ENCODE assay signal across 12 cellular contexts in the genomic region with DNA sequence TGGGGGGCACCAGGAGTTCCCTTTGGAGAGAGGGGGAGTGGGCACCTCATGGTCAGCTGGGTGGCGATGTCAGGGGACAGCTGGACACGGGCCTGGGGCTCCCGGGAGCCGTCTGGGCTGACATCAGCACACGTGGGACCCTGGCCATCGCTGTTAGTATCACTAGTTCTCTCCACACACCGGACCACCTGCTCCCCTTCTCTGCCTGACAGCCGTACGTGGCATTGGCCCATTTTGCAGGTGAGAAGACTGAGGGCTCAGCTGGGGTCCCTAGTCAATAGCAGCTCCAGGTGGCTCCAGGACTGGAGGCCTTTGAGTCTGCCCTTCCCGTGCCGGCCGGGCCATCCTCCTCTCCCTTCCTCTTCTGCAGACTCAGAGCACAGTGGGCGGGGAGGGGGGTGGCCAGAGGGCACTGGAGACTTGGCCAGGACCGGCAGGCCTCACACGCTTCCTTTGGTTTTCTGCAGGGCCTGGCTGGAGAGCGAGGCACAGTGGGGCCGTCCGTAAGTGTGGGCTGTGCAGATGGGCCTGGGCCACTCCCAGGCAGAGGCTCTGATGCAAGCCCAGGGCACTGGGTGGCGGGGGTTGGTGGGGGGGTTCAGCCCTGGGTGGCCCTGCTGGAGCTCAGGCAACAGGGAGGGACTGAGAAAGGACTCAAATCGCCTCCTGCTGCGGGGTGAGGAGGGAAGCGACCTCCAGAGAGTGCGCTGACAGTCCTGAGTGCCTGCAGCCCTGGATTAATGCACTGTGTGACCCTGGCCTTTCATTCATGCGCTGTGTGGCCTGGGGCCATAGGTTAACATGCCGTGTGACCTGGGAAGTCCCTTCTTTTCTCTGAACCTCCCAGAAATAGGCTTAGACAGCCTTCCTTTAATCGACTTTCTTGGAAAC.
DNase-seq lines count a peak whose midpoint lies in the region; ATAC-seq lines count a peak whose summit lies in the region.
"Had no signal": no experiment of that assay in that cellular context is flagged by ENCODE, and none has a peak within 500 bp of the region (broad histone marks: within the 10 kb centered on the region; RNA-seq: fewer than 3 reads in every experiment).

No MANE protein-coding gene starts in this region.

- H3K36me3 ChIP-seq in SJCRH30: no peaks in the 10 kb centered on the region

- no peak overlapping the region for H3K27ac ChIP-seq in SJCRH30

- peak; percentile 7 for DNase-seq in activated T-cell treated with anti-CD3 and anti-CD28 coated beads, Interleukin-2, amount 50 U/mL, for 1 hour
- DNase-seq in activated T-cell treated with anti-CD3 and anti-CD28 coated beads, Interleukin-2, amount 50 U/mL, for 48 hours: no peak
- DNase-seq in OCI-M1 (lab: John Stamatoyannopoulos, UW) (peak; percentile 41), fibroblast of gingiva (ENCODE audit: low read depth) (peak; percentile 28), posterior vena cava (ENCODE audit: low spot score) (peak; percentile 81), SJCRH30 (no peak)
- DNase-seq: activated CD8-positive, alpha-beta memory T cell treated with anti-CD3 and anti-CD28 coated beads, Interleukin-2, amount 50 U/mL, for 4 hours; DMS 273 treated with DMSO at 0.1 percent for 48 hours; MM.1S; stimulated activated CD4-positive, alpha-beta T cell treated with anti-CD3 and anti-CD28 coated beads, Interleukin-15, amount 100 ng/mL, for 24 hours had no signal

- ATAC-seq in HG03196 (IDR thresholded peaks at IDR 0.05; ENCODE audit: unreplicated experiment): no peak
- ATAC-seq in HG02973 (IDR thresholded peaks at IDR 0.05; ENCODE audit: unreplicated experiment): no peak

- H3K27me3 ChIP-seq in SJCRH30: no peaks in the 10 kb centered on the region

- no peaks in the 10 kb centered on the region for H3K9me3 ChIP-seq in SJCRH30 (replicated peaks)

- H3K4me3 ChIP-seq in SJCRH30: no peak overlapping the region

- intact Hi-C loops in posterior vena cava (cut with DNase I): no loop called here

- no peaks in the 10 kb centered on the region for H3K4me1 ChIP-seq in SJCRH30

Comparison
In these comparisons a context has a peak if more than half of its experiments do, and no peak if none do; other contexts are left out.
1. DNase-seq: peak in activated T-cell treated with anti-CD3 and anti-CD28 coated beads, Interleukin-2, amount 50 U/mL, for 1 hour (single experiment), OCI-M1 (single experiment), fibroblast of gingiva (single experiment) and posterior vena cava (single experiment); none in activated T-cell treated with anti-CD3 and anti-CD28 coated beads, Interleukin-2, amount 50 U/mL, for 48 hours (0 of 2) and SJCRH30 (0 of 2).